In the genomic region with DNA sequence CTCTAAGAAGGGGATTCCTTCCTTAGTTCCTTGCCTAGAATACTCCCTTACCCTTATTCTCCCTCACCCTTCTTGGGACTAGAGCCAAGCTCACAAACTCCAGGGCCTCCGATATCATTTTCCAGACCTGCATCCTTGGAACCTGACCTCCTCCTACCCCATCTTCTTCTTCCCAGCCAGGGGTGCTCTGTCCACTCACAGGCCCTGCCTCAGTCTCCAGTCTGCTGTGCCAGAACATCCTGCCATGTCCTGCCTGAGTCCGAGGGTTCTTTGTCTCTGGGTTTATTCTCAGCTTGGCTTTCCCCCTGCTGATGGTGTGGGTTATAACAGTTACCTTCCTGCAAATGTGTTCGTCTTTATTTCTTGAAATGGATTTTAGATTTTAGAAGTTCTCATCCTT, we compare ENCODE assay signal across 2 cellular contexts.
TF ChIP-seq lines count a peak whose summit lies in the region.

No MANE protein-coding gene starts in this region.

TF ChIP-seq in GM23338, 12 proteins besides CTCF, POLR2A, EP300 and RAD21:
- no peak for TF ChIP-seq NANOG (IDR thresholded peaks at IDR 0.05; ENCODE audit: borderline replicate concordance)

TF ChIP-seq in H1, 55 proteins besides CTCF, POLR2A, EP300 and RAD21:
- no peak for TF ChIP-seq KDM4A (IDR thresholded peaks at IDR 0.05; ENCODE audit: low read depth, low read length, severe bottlenecking)
